1 cellular context compared by ENCODE assay signal in genomic region chr2:112583497-112584133, GRCh38.
TF ChIP-seq lines count a peak whose summit lies in the region.

No MANE protein-coding gene starts in this region.

TF ChIP-seq in K562, 482 proteins besides CTCF, POLR2A, EP300 and RAD21 (continued from another document):
- no peak for TF ChIP-seq GTF2B (IDR thresholded peaks at IDR 0.05; ENCODE audit: extremely low read depth, insufficient read length)
- TF ChIP-seq LARP7 (IDR thresholded peaks at IDR 0.05) = no peak
- peak; percentile 40 for TF ChIP-seq PKNOX1 (IDR thresholded peaks at IDR 0.05)
- TF ChIP-seq ETV6 (IDR thresholded peaks at IDR 0.05; ENCODE audit: borderline replicate concordance in 1 of 2, low read depth in 2 of 2, low read length in 1 of 2) = no peak
- no peak for TF ChIP-seq ETV6 (CRISPR knock-in tag; IDR thresholded peaks at IDR 0.05; ENCODE audit: borderline replicate concordance)
- TF ChIP-seq ARID3B (CRISPR knock-in tag; IDR thresholded peaks at IDR 0.05; ENCODE audit: borderline replicate concordance) = no peak
- no peak for TF ChIP-seq ZMIZ1 (IDR thresholded peaks at IDR 0.05; ENCODE audit: low read depth in 2 of 2, low read length in 2 of 2)
- TF ChIP-seq KAT7 (CRISPR knock-in tag; IDR thresholded peaks at IDR 0.05; ENCODE audit: borderline replicate concordance) = peak; percentile 80; the same call in 1 of the 2 replicates
